Comparison of ENCODE assay signal across 8 cellular contexts in genomic region chr18:48975817-48976649, GRCh38. TPM values are rescaled to one million over a fixed set of nuclear protein-coding genes. Genes with fewer than 3 reads are reported as not detected.
DNase-seq lines count a peak whose midpoint lies in the region; ATAC-seq, FAIRE-seq and TF ChIP-seq lines count a peak whose summit lies in the region.

No MANE protein-coding gene starts in this region.

- peak; percentile 73 to 77 for ATAC-seq in naive B cell (ENCODE audit: low read depth in 2 of 2)
- peak; percentile 87 for ATAC-seq in stimulated activated naive CD8-positive, alpha-beta T cell treated with anti-CD3 and anti-CD28 coated beads, Interleukin-15, amount 100 ng/mL, for 72 hours

- FAIRE-seq in GM12892 (lab: Jason Lieb, UNC), result peak; percentile 42

- no peak for TF ChIP-seq CTCF in HFF-Myc (IDR thresholded peaks at IDR 0.05; ENCODE audit: low read depth, low read length, missing control alignments)

- no peaks in the 10 kb centered on the region for H3K36me3 Mint-ChIP-seq in naive B cell

- TF ChIP-seq POLR2A in GM12892 (IDR thresholded peaks at IDR 0.05; ENCODE audit: low read depth, low read length), result no peak

- H3K27ac Mint-ChIP-seq in naive B cell, result peak overlapping the region in 3 of 6 donors; percentile 66 to 87 (median 84)
- H3K27ac Mint-ChIP-seq in stimulated activated naive CD8-positive, alpha-beta T cell treated with anti-CD3 and anti-CD28 coated beads, Interleukin-15, amount 100 ng/mL, for 72 hours, result no peak overlapping the region

- H3K4me1 Mint-ChIP-seq in naive B cell, result peaks cover 4 to 16% (median 14%) of the 10 kb centered on the region in 3 donors
- peaks cover 49% of the 10 kb centered on the region for H3K4me1 Mint-ChIP-seq in stimulated activated naive CD8-positive, alpha-beta T cell treated with anti-CD3 and anti-CD28 coated beads, Interleukin-15, amount 100 ng/mL, for 72 hours

- H3K4me3 Mint-ChIP-seq in naive B cell, result peak overlapping the region; percentile 77 to 91 (median 84)
- H3K4me3 Mint-ChIP-seq in stimulated activated naive CD8-positive, alpha-beta T cell treated with anti-CD3 and anti-CD28 coated beads, Interleukin-15, amount 100 ng/mL, for 72 hours, result peak overlapping the region; percentile 86 to 87

- peaks cover 23 to 53% (median 39%) of the 10 kb centered on the region in 3 donors for H3K27me3 Mint-ChIP-seq in naive B cell
- H3K27me3 Mint-ChIP-seq in stimulated activated naive CD8-positive, alpha-beta T cell treated with anti-CD3 and anti-CD28 coated beads, Interleukin-15, amount 100 ng/mL, for 72 hours, result peaks cover 65% of the 10 kb centered on the region

- DNase-seq in GM12892 (ENCODE audit: insufficient read length) (peak; percentile 77), HFF-Myc (ENCODE audit: extremely low read depth, low read depth) (no peak), NCI-H2171 treated with DMSO at 0.1 percent for 48 hours (lab: John Stamatoyannopoulos, UW) (peak; percentile 76), epidermal melanocyte (ENCODE audit: insufficient read length, low spot score) (peak; percentile 40), naive B cell (peak; percentile 31), inferior parietal cortex (ENCODE audit: extremely low spot score) (no peak)
- DNase-seq in activated CD8-positive, alpha-beta memory T cell treated with anti-CD3 and anti-CD28 coated beads for 24 hours, result peak; percentile 77
- peak; percentile 60 to 63 for DNase-seq in stimulated activated naive CD8-positive, alpha-beta T cell treated with anti-CD3 and anti-CD28 coated beads, Interleukin-15, amount 100 ng/mL, for 72 hours

- H3K4me3 ChIP-seq in HFF-Myc (replicated peaks; ENCODE audit: low read depth, low read length), result peak overlapping the region; percentile 53

- no peaks in the 10 kb centered on the region for H3K9me3 Mint-ChIP-seq in naive B cell
- no peaks in the 10 kb centered on the region for H3K9me3 Mint-ChIP-seq in stimulated activated naive CD8-positive, alpha-beta T cell treated with anti-CD3 and anti-CD28 coated beads, Interleukin-15, amount 100 ng/mL, for 72 hours

RNA-seq across cellular contexts. Expression of gene SMAD7, which starts 25.3 kb away (rescaled TPM):
- polyA plus RNA-seq in GM12892 (2012; ENCODE audit: missing spikeins), result 13.8 TPM
- 1 to 10 TPM in 5 of 6 donors, under 1 TPM in 1; 0.47 to 3.7 (median 1.6) TPM for polyA plus RNA-seq in naive B cell (ENCODE audit: low read depth in 6 of 6)

Comparison
In these comparisons a context has a peak if more than half of its experiments do, and no peak if none do; other contexts are left out.
1. DNase-seq: peak in GM12892 (single experiment), NCI-H2171 treated with DMSO at 0.1 percent for 48 hours (single experiment), activated CD8-positive, alpha-beta memory T cell treated with anti-CD3 and anti-CD28 coated beads for 24 hours (single experiment), epidermal melanocyte (single experiment), naive B cell (single experiment) and stimulated activated naive CD8-positive, alpha-beta T cell treated with anti-CD3 and anti-CD28 coated beads, Interleukin-15, amount 100 ng/mL, for 72 hours (2 of 2); none in HFF-Myc (single experiment) and inferior parietal cortex (single experiment).